In the genomic region with DNA sequence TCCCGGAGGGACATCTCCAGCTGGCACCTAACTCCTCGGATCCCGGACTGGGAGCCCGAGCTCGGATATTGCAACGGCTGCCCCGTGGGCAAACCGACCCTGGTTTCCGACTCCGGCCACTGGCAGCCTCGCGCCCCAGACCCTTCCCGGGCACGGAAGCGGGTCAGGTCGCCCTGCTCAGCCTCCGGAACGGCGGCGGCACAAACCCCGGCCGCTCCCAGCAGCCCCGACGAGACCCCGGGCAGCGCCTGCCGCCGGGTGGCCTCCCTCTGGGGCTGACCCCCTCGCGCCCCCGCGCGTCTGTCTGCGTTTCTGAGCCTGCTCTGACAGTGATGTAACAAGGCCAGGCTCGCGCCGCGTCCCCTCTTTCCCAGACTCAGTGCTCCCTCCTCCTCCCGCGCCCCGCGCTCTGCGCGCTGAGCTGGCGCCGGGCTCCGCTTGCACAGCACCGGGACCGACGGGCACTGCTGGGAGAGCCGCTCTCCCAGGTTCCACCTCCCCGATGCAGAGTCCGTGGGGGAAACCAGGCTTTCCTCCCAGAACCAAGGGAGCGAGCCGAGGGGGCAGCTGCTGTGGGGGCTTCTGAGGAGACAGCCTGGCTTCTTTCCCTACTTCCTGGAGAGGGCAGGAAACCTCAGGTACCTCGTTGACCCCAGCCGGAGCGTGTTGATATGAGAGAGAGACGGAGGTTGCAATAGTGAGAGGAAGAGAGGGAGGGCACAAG, we compare ENCODE assay signal across 1 cellular context.
TF ChIP-seq lines count a peak whose summit lies in the region.

TMEM215 (plus strand) TSS at position 373 of the 724 bp plus-strand sequence. CDS start 644 bp downstream, outside the sequence.

TF ChIP-seq in HepG2, 621 proteins besides CTCF, POLR2A, EP300 and RAD21 (continued from another document):
- no peak for TF ChIP-seq IKZF5 (CRISPR knock-in tag; IDR thresholded peaks at IDR 0.05)
